Comparison of ENCODE assay signal across 8 cellular contexts in the genomic region with DNA sequence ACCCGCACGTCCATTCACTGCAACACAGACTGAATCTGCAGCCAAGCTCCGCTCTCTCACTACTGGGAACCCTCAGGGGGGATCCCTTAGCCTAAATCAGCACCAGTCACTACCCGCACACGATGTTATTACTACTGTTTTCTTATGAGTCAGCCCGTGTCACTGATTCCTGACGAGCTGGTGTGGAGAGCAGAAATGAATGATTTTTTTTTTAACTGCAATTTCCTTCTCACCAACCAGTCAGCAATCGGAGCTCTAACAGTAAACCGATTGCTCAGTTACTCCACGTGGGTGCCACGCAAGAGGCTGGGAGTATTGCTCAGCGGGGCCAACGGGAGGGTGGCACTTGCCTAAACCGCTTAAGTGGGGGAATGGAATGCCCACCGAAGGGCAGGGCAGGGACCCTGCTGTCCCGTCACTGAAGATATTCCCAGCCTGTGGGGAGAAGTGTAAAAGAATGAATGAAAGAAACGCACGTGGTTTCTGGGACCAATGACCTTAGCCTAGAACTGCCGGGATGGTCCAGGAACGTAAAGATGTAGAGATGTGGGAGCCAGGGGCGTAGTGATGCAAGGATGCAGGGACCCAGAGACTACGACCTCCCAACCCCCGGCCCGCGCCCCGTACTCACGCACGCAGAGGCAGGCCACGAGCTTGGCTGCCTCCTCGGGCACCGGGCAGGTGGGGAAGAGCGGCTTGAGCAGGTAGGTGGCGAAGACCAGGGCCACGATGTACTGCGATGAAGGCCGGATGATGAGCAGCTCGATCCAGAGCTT. TPM values are rescaled to one million over a fixed set of nuclear protein-coding genes. Genes with fewer than 3 reads are reported as not detected.
A peak's percentile ranks its signal among the peaks of the same experiment; 100 is the strongest.
DNase-seq lines count a peak whose midpoint lies in the region; ATAC-seq and TF ChIP-seq lines count a peak whose summit lies in the region.
"Not testable (repeated sequence)": the region's sequence is repeated elsewhere in the genome, so short reads cannot be mapped to it uniquely, and the experiment has no call there.

No MANE protein-coding gene starts in this region.

- peak overlapping the region; percentile 37 to 65 (median 56) for H3K4me3 ChIP-seq in breast epithelium
- peak overlapping the region; percentile 56 for H3K4me3 ChIP-seq in right cardiac atrium (ENCODE audit: low read length)
- peak overlapping the region; percentile 30 for H3K4me3 ChIP-seq in ovary
- H3K4me3 ChIP-seq in suprapubic skin = peak overlapping the region; percentile 62

- H3K27ac ChIP-seq in breast epithelium = peak overlapping the region in 1 of 2 donors; percentile 28
- H3K27ac ChIP-seq in right cardiac atrium (ENCODE audit: low read length); ovary; suprapubic skin: not testable (repeated sequence)

- TF ChIP-seq EP300 in ovary (IDR thresholded peaks at IDR 0.05); suprapubic skin (IDR thresholded peaks at IDR 0.05): not testable (repeated sequence)

- not testable (repeated sequence) for TF ChIP-seq POLR2A in breast epithelium (IDR thresholded peaks at IDR 0.05); ovary (IDR thresholded peaks at IDR 0.05); suprapubic skin (IDR thresholded peaks at IDR 0.05)

- intact Hi-C loops in breast epithelium (cut with DNase I; ENCODE audit: low total_unique reads) = loop anchor here (1.0 kb wide), 1 partner anchor 8 kb away; no protein-coding TSS in a partner anchor
- intact Hi-C loops in right cardiac atrium (cut with DNase I); ovary (cut with DNase I): not testable (repeated sequence)

- not testable (repeated sequence) for H3K4me1 ChIP-seq in breast epithelium; right cardiac atrium (ENCODE audit: control insufficient read depth, insufficient read depth, low read length); ovary (ENCODE audit: insufficient read depth)
- H3K4me1 ChIP-seq in suprapubic skin = peaks cover 46% of the 10 kb centered on the region

- peak; percentile 23 for ATAC-seq in HG02759 (IDR thresholded peaks at IDR 0.05; ENCODE audit: unreplicated experiment)
- peak; percentile 6 to 36 for ATAC-seq in right cardiac atrium

- H3K27me3 ChIP-seq in breast epithelium; right cardiac atrium (ENCODE audit: control insufficient read depth, insufficient read depth); ovary: not testable (repeated sequence)
- peaks cover 13% of the 10 kb centered on the region for H3K27me3 ChIP-seq in suprapubic skin

- not testable (repeated sequence) for H3K36me3 ChIP-seq in breast epithelium, ovary, suprapubic skin

- peak; percentile 51 for DNase-seq in GM03348 (ENCODE audit: low spot score)
- peak; percentile 60 for DNase-seq in NCI-H2171 treated with DMSO at 0.1 percent for 48 hours (lab: John Stamatoyannopoulos, UW)
- DNase-seq in activated CD4-positive, alpha-beta T cell treated with anti-CD3 and anti-CD28 coated beads for 4 hours = peak; percentile 72
- not testable (repeated sequence) for DNase-seq in breast epithelium (ENCODE audit: low spot score in 2 of 2); ovary; suprapubic skin (ENCODE audit: low spot score in 2 of 2)
- DNase-seq in right cardiac atrium = peak in 1 of 3 donors; percentile 47

- TF ChIP-seq CTCF in breast epithelium (IDR thresholded peaks at IDR 0.05); ovary (IDR thresholded peaks at IDR 0.05); suprapubic skin (IDR thresholded peaks at IDR 0.05): not testable (repeated sequence)

- 11% methylated on average over 36 of the region's 37 CpGs for WGBS in right cardiac atrium
- 8 to 12% (median 11%) methylated on average over 37 of the region's 37 CpGs for WGBS in ovary, 3 donors
- 7% methylated on average over 31 of the region's 37 CpGs for WGBS in suprapubic skin

- not testable (repeated sequence) for H3K9me3 ChIP-seq in breast epithelium; right cardiac atrium (ENCODE audit: control insufficient read depth, low read length); ovary; suprapubic skin

RNA-seq across cellular contexts. Expression of gene SLC7A5, which starts 0.9 kb away (rescaled TPM):
- total RNA-seq in breast epithelium (1 to 10 TPM in 2 of 3 donors, under 1 TPM in 1; 0.48 to 7.3 (median 5.9) TPM), right cardiac atrium (10 to 100 TPM in 2 of 4 donors, 1 to 10 TPM in 2; 6.6 to 23.3 (median 10.3) TPM), ovary (10 to 100 TPM in 3 of 7 donors, 1 to 10 TPM in 4; 3.1 to 64.3 (median 9.2) TPM), suprapubic skin (10 to 100 TPM in 3 of 4 donors, 1 to 10 TPM in 1; 10.0 to 99.4 (median 61.1) TPM)
- polyA plus RNA-seq in right cardiac atrium (11.6 TPM), ovary (10 to 100 TPM in 1 of 2 donors, 1 to 10 TPM in 1; 3.7 to 20.8 TPM)
